Comparison of ENCODE assay signal across 7 cellular contexts in the genomic region with DNA sequence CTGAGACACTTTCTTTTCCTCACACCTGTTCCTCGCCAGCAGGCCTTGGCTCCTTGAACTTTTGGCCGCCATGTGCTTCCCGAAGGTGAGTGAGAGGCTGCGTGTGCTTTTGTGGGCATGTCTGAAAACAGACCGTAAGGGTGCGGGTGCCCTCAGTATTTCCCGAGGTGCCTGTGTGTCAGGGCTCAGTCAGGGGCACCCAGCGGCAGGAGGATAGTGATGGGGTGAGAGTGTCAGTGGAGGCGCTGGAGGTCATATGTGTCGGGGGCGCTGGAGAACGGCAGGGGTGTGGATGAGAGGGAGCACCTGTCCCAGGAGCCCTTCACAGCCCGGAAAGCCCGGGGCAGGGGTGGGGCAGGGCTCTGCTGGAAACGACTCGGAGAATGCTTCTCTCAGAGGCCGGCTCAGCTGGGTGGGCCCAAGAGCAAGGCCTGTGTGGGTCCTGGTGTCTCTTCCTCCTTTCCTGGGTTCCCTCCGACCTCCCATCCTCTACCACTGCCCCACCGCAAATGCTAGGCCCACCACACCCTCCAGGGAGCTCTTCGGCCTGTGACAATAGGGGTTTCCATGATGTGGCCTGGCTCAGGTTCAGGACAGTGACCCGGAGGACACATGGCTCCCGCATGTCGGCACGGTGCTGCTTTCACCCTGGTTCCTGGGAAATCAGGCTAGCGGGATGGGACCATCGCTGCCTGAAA. TPM values are rescaled to one million over a fixed set of nuclear protein-coding genes. Genes with fewer than 3 reads are reported as not detected.
DNase-seq lines count a peak whose midpoint lies in the region; ATAC-seq and TF ChIP-seq lines count a peak whose summit lies in the region.

No MANE protein-coding gene starts in this region.

- CTCF ChIA-PET in HEK293 (lab: Yijun Ruan, JAX): interaction anchor here (0.6 to 1.5 kb wide), 3 partner anchors 9 to 106 kb away, joined by 3 read pairs; no protein-coding TSS in a partner anchor
- CTCF ChIA-PET in activated naive CD4-positive, alpha-beta T cell treated with anti-CD3 and anti-CD28 coated beads for 36 hours (lab: Charles Lee): interaction anchor here (0.8 to 11.2 kb wide), 5 partner anchors 10 to 65 kb away, joined by 3 to 187 read pairs (median 8); a partner anchor contains a TSS

- peak; percentile 26 for ATAC-seq in stimulated activated naive CD8-positive, alpha-beta T cell treated with anti-CD3 and anti-CD28 coated beads, Interleukin-15, Interleukin-2, amounts not matched to agents 100 U/mL and 50 U/mL, for 24 hours
- no peak for ATAC-seq in HG03571 (IDR thresholded peaks at IDR 0.05; ENCODE audit: unreplicated experiment)

- no peak for TF ChIP-seq CTCF in HEK293 (tag by site-specific recombination; IDR thresholded peaks at IDR 0.05)

- no peaks in the 10 kb centered on the region for H3K9me3 Mint-ChIP-seq in activated naive CD4-positive, alpha-beta T cell treated with anti-CD3 and anti-CD28 coated beads for 36 hours
- no peaks in the 10 kb centered on the region for H3K9me3 Mint-ChIP-seq in immature natural killer cell

- peaks cover 43% of the 10 kb centered on the region for H3K36me3 Mint-ChIP-seq in activated naive CD4-positive, alpha-beta T cell treated with anti-CD3 and anti-CD28 coated beads for 36 hours (ENCODE audit: low read depth)
- peaks cover 0 to 19% (median 18%) of the 10 kb centered on the region in 3 donors for H3K36me3 Mint-ChIP-seq in immature natural killer cell

- intact Hi-C loops in activated naive CD4-positive, alpha-beta T cell treated with anti-CD3 and anti-CD28 coated beads for 36 hours (cut with micrococcal nuclease): loop anchor here (1.0 kb wide), 1 partner anchor 9 kb away; no protein-coding TSS in a partner anchor

- H3K36me3 ChIP-seq in HEK293 (ENCODE audit: control insufficient read depth in 2 of 2, insufficient read depth in 1 of 2, low read length in 2 of 2): no peaks in the 10 kb centered on the region

- H3K27me3 Mint-ChIP-seq in activated naive CD4-positive, alpha-beta T cell treated with anti-CD3 and anti-CD28 coated beads for 36 hours (ENCODE audit: low read depth): no peaks in the 10 kb centered on the region
- H3K27me3 Mint-ChIP-seq in immature natural killer cell (ENCODE audit: low read depth in 3 of 3): peaks cover 2 to 5% (median 4%) of the 10 kb centered on the region in 3 donors

- H3K27ac ChIP-seq in HEK293 (ENCODE audit: extremely low read depth, low read depth, low read length): no peak overlapping the region

- peak overlapping the region; percentile 94 for H3K4me3 Mint-ChIP-seq in activated naive CD4-positive, alpha-beta T cell treated with anti-CD3 and anti-CD28 coated beads for 36 hours
- peak overlapping the region; percentile 85 to 99 (median 93) for H3K4me3 Mint-ChIP-seq in immature natural killer cell

- H3K9me3 ChIP-seq in HEK293 (ENCODE audit: control insufficient read depth, insufficient read depth, low read depth, low read length): no peaks in the 10 kb centered on the region

- H3K4me1 ChIP-seq in HEK293 (ENCODE audit: control insufficient read depth, insufficient read depth, low read length): no peaks in the 10 kb centered on the region

- H3K4me3 ChIP-seq in HEK293 (ENCODE audit: low read depth, low read length): no peak overlapping the region

- POLR2A ChIA-PET in HEK293 (lab: Yijun Ruan, JAX): interaction anchor here (0.6 kb wide), 2 partner anchors 10 to 70 kb away, joined by 3 to 6 read pairs; no protein-coding TSS in a partner anchor

- peak; percentile 45 for DNase-seq in activated naive CD4-positive, alpha-beta T cell treated with anti-CD3 and anti-CD28 coated beads for 36 hours
- no peak for DNase-seq in immature natural killer cell
- DNase-seq in stimulated activated naive CD8-positive, alpha-beta T cell treated with anti-CD3 and anti-CD28 coated beads, Interleukin-15, Interleukin-2, amounts not matched to agents 100 U/mL and 50 U/mL, for 24 hours: peak; percentile 49
- no peak for DNase-seq in NCI-H2029 treated with DMSO at 0.1 percent for 48 hours (lab: John Stamatoyannopoulos, UW)
- no peak for DNase-seq in DMS 273 (lab: John Stamatoyannopoulos, UW; ENCODE audit: unreplicated experiment)

- peaks cover 59% of the 10 kb centered on the region for H3K4me1 Mint-ChIP-seq in activated naive CD4-positive, alpha-beta T cell treated with anti-CD3 and anti-CD28 coated beads for 36 hours (ENCODE audit: low read depth)
- peaks cover 54 to 59% of the 10 kb centered on the region in 2 donors for H3K4me1 Mint-ChIP-seq in immature natural killer cell

- peak overlapping the region; percentile 97 for H3K27ac Mint-ChIP-seq in activated naive CD4-positive, alpha-beta T cell treated with anti-CD3 and anti-CD28 coated beads for 36 hours
- H3K27ac Mint-ChIP-seq in immature natural killer cell: peak overlapping the region; percentile 92 to 99 (median 94)

TF ChIP-seq in HEK293, 187 proteins besides CTCF, POLR2A, EP300 and RAD21:
- TF ChIP-seq ZNF335 (tag by site-specific recombination; conservative IDR thresholded peaks at IDR 0.05) (peak; percentile 45; the same call in 1 of the 2 replicates), ZBTB8A (tag by site-specific recombination; IDR thresholded peaks at IDR 0.05) (peak; percentile 41; the same call in 1 of the 2 replicates), ZNF221 (tag by site-specific recombination; IDR thresholded peaks at IDR 0.05; ENCODE audit: borderline replicate concordance) (no peak)

RNA-seq across cellular contexts. Expression of a gene that starts 0.5 kb away (rescaled TPM):
- total RNA-seq in activated naive CD4-positive, alpha-beta T cell treated with anti-CD3 and anti-CD28 coated beads for 36 hours: 100 to 1,000 TPM; 964 to 991 TPM
- polyA plus RNA-seq in immature natural killer cell: 1,000 to 10,000 TPM in 1 of 3 donors, 100 to 1,000 TPM in 2; 878 to 1,331 (median 944) TPM

RNA-seq across cellular contexts. Expression of a gene that starts 19.5 kb away (rescaled TPM):
- total RNA-seq in activated naive CD4-positive, alpha-beta T cell treated with anti-CD3 and anti-CD28 coated beads for 36 hours: under 1 TPM; 0.29 to 0.37 TPM
- 1 to 10 TPM in 1 of 3 donors, under 1 TPM in 2; 0.19 to 2.2 (median 0.73) TPM for polyA plus RNA-seq in immature natural killer cell

RNA-seq across cellular contexts. Expression of a gene that starts 29.1 kb away (rescaled TPM):
- total RNA-seq in activated naive CD4-positive, alpha-beta T cell treated with anti-CD3 and anti-CD28 coated beads for 36 hours: not detected
- not detected for polyA plus RNA-seq in immature natural killer cell

RNA-seq across cellular contexts. Expression of a gene that starts 33.2 kb away (rescaled TPM):
- under 1 TPM in 1 of 2 experiments, not detected in 1; 0.26 TPM for total RNA-seq in activated naive CD4-positive, alpha-beta T cell treated with anti-CD3 and anti-CD28 coated beads for 36 hours
- polyA plus RNA-seq in immature natural killer cell: under 1 TPM in 1 of 3 donors, not detected in 2; 0.13 TPM

RNA-seq across cellular contexts. Expression of a gene that starts 42.1 kb away (rescaled TPM):
- total RNA-seq in activated naive CD4-positive, alpha-beta T cell treated with anti-CD3 and anti-CD28 coated beads for 36 hours: 10 to 100 TPM; 40.6 to 41.0 TPM
- polyA plus RNA-seq in immature natural killer cell: 10 to 100 TPM; 40.1 to 45.4 (median 42.1) TPM

Comparison
In these comparisons a context has a peak if more than half of its experiments do, and no peak if none do; other contexts are left out.
1. DNase-seq: peak in activated naive CD4-positive, alpha-beta T cell treated with anti-CD3 and anti-CD28 coated beads for 36 hours (single experiment) and stimulated activated naive CD8-positive, alpha-beta T cell treated with anti-CD3 and anti-CD28 coated beads, Interleukin-15, Interleukin-2, amounts not matched to agents 100 U/mL and 50 U/mL, for 24 hours (single experiment); none in immature natural killer cell (0 of 3), NCI-H2029 treated with DMSO at 0.1 percent for 48 hours (single experiment) and DMS 273 (single experiment).